ENCODE assay signal across 12 cellular contexts in the genomic region with DNA sequence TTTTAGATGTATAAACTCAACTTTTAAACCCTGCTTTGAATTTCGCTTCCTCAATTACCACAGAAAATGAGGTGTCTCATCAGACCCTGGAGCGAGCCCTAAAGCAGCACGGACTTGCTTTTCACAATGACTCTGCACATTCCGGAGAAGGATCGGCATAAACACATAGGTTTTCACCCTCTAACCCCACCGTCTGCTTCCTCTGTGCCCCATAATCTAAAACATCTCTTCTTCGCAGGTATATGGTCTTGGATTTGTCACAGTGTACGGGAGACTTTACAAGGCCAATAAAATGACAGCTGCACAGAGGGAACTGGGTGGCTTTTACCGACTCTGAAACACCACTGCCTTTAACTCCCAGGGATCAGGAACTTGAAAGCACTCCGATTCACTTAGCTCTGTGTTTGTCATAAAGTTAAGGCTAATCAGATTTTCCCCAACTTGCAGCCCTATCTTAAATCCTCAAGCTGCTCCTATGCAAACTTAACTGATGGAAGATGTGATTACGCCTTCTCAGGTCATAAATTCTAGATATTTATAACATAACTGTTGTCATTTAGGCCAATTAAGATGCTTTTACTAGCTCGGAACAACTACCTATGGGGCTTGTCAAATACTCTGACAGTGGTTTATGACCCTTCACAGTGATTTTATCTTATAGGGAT.
DNase-seq lines count a peak whose midpoint lies in the region; ATAC-seq, FAIRE-seq and TF ChIP-seq lines count a peak whose summit lies in the region.
"Had no signal": no experiment of that assay in that cellular context is flagged by ENCODE, and none has a peak within 500 bp of the region (broad histone marks: within the 10 kb centered on the region; RNA-seq: fewer than 3 reads in every experiment).

No MANE protein-coding gene starts in this region.

- peak; percentile 63 for ATAC-seq in HG02798 (IDR thresholded peaks at IDR 0.05; ENCODE audit: poor library complexity, unreplicated experiment)
- no peak for ATAC-seq in Right ventricle myocardium inferior
- no peak for ATAC-seq in activated CD8-positive, alpha-beta T cell treated with anti-CD3 and anti-CD28 coated beads for 36 hours

- H3K36me3 Mint-ChIP-seq in activated CD8-positive, alpha-beta T cell treated with anti-CD3 and anti-CD28 coated beads for 36 hours (ENCODE audit: low read depth): no peaks in the 10 kb centered on the region

- no peak for DNase-seq in GM12891 (ENCODE audit: insufficient read length, low spot score)
- DNase-seq in RPMI7951 (ENCODE audit: low read depth): peak; percentile 84
- peak; percentile 95 for DNase-seq in iris pigment epithelial cell (ENCODE audit: low read depth)
- no peak for DNase-seq in Right ventricle myocardium inferior (ENCODE audit: missing footprints)
- no peak for DNase-seq in activated CD8-positive, alpha-beta T cell treated with anti-CD3 and anti-CD28 coated beads for 36 hours
- DNase-seq in sigmoid colon: no peak
- DNase-seq in NCI-H128 (lab: John Stamatoyannopoulos, UW; ENCODE audit: unreplicated experiment): no peak
- DNase-seq: activated CD4-positive, alpha-beta T cell treated with anti-CD3 and anti-CD28 coated beads, Interleukin-2, amount 50 U/mL, for 4 hours; cortex of kidney; NCI-H510A had no signal

- POLR2A ChIA-PET in activated CD8-positive, alpha-beta T cell treated with anti-CD3 and anti-CD28 coated beads for 36 hours (lab: Charles Lee): no interaction called here

- H3K27me3 ChIP-seq in sigmoid colon: no peaks in the 10 kb centered on the region

- intact Hi-C loops in Right ventricle myocardium inferior (cut with DNase I) (no loop called here), sigmoid colon (cut with DNase I) (no loop called here)
- intact Hi-C loops in activated CD8-positive, alpha-beta T cell treated with anti-CD3 and anti-CD28 coated beads for 36 hours (cut with micrococcal nuclease): no loop called here

- H3K4me3 Mint-ChIP-seq in activated CD8-positive, alpha-beta T cell treated with anti-CD3 and anti-CD28 coated beads for 36 hours: no peak overlapping the region

- 19 to 40% methylated on average over 12 of the region's 12 CpGs for WGBS in sigmoid colon, 2 donors

- FAIRE-seq in GM12891 (lab: Jason Lieb, UNC): peak; percentile 75

- no peak overlapping the region for H3K4me3 ChIP-seq in sigmoid colon
- H3K4me3 ChIP-seq: lung had no signal

- no peak for TF ChIP-seq CTCF in activated CD8-positive, alpha-beta T cell treated with anti-CD3 and anti-CD28 coated beads for 36 hours (IDR thresholded peaks at IDR 0.05)
- no peak for TF ChIP-seq CTCF in sigmoid colon (IDR thresholded peaks at IDR 0.05)

- H3K4me1 Mint-ChIP-seq in activated CD8-positive, alpha-beta T cell treated with anti-CD3 and anti-CD28 coated beads for 36 hours (ENCODE audit: low read depth): no peaks in the 10 kb centered on the region

- no peak overlapping the region for H3K27ac ChIP-seq in sigmoid colon

- no peaks in the 10 kb centered on the region for H3K9me3 Mint-ChIP-seq in activated CD8-positive, alpha-beta T cell treated with anti-CD3 and anti-CD28 coated beads for 36 hours

- H3K9me3 ChIP-seq in sigmoid colon: no peaks in the 10 kb centered on the region

- no peak for TF ChIP-seq EP300 in sigmoid colon (IDR thresholded peaks at IDR 0.05)

- no peaks in the 10 kb centered on the region for H3K27me3 Mint-ChIP-seq in activated CD8-positive, alpha-beta T cell treated with anti-CD3 and anti-CD28 coated beads for 36 hours

- TF ChIP-seq POLR2A in GM12891 (IDR thresholded peaks at IDR 0.05; ENCODE audit: low read depth, low read length): no peak
- no peak for TF ChIP-seq POLR2A in sigmoid colon (IDR thresholded peaks at IDR 0.05)

- no peaks in the 10 kb centered on the region for H3K36me3 ChIP-seq in sigmoid colon

- H3K27ac Mint-ChIP-seq in activated CD8-positive, alpha-beta T cell treated with anti-CD3 and anti-CD28 coated beads for 36 hours: no peak overlapping the region

- peaks cover 0 to 14% (median 6%) of the 10 kb centered on the region in 4 donors for H3K4me1 ChIP-seq in sigmoid colon

- CTCF ChIA-PET in activated CD8-positive, alpha-beta T cell treated with anti-CD3 and anti-CD28 coated beads for 36 hours (lab: Charles Lee): no interaction called here

TF ChIP-seq in GM12891, 5 proteins besides CTCF, POLR2A, EP300 and RAD21:
- no peak for TF ChIP-seq POLR2AphosphoS5 (IDR thresholded peaks at IDR 0.05; ENCODE audit: low read depth, low read length)
- peak; percentile 86 for TF ChIP-seq SPI1 (IDR thresholded peaks at IDR 0.05; ENCODE audit: low read depth, low read length)
- TF ChIP-seq TAF1 (IDR thresholded peaks at IDR 0.05; ENCODE audit: low read depth, low read length): no peak
TF ChIP-seq in GM12891: peak in this region for 1.

Comparison
In these comparisons a context has a peak if more than half of its experiments do, and no peak if none do; other contexts are left out.
1. DNase-seq: peak in RPMI7951 (single experiment) and iris pigment epithelial cell (single experiment); none in GM12891 (single experiment), Right ventricle myocardium inferior (single experiment), activated CD8-positive, alpha-beta T cell treated with anti-CD3 and anti-CD28 coated beads for 36 hours (single experiment), sigmoid colon (single experiment) and NCI-H128 (single experiment).